ENCODE assay signal across 9 cellular contexts in the genomic region with DNA sequence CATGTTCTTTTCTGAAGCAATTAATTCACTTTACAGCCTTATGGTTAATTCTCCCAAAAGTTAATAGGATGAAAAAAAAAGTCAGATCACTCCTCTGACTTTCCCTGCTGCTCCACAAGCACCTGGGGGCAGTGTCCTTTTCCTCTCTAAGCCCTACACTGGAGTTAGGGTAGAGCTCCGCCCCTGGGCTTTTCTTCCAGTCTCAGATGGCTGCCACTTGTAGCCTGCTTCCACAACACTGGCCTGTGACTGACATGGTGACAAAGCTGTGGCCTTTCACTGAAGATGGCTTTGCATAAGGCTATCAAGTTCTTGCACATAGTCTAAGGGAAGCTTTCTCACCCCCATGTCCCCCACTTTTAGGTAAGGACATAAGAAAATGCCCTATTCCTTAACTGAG. TPM values are rescaled to one million over a fixed set of nuclear protein-coding genes. Genes with fewer than 3 reads are reported as not detected.
DNase-seq lines count a peak whose midpoint lies in the region; ATAC-seq and TF ChIP-seq lines count a peak whose summit lies in the region.
"Had no signal": no experiment of that assay in that cellular context is flagged by ENCODE, and none has a peak within 500 bp of the region (broad histone marks: within the 10 kb centered on the region; RNA-seq: fewer than 3 reads in every experiment).

No MANE protein-coding gene starts in this region.

- no peak for TF ChIP-seq RAD21 in SK-N-SH (IDR thresholded peaks at IDR 0.05; ENCODE audit: low read length)

- H3K27me3 Mint-ChIP-seq in brain, result peaks cover 5% of the 10 kb centered on the region

- H3F3A ChIP-seq in SK-N-SH (replicated peaks; ENCODE audit: insufficient read depth) (peaks cover 4% of the 10 kb centered on the region), MM.1S (ENCODE audit: insufficient read depth, low read length) (peaks cover 9% of the 10 kb centered on the region)

- H3K9me2 ChIP-seq in SK-N-SH (no peaks in the 10 kb centered on the region), MM.1S (replicated peaks; ENCODE audit: insufficient read depth, low read length) (no peaks in the 10 kb centered on the region)

- H3K4me1 Mint-ChIP-seq in brain, result peaks cover 30% of the 10 kb centered on the region

- H3K4me1 ChIP-seq in SK-N-SH (ENCODE audit: control insufficient read depth in 1 of 2, insufficient read depth in 2 of 2, low read depth in 1 of 2, low read length in 1 of 2) (peaks cover 0 to 10% of the 10 kb centered on the region in 2 experiments; a peak in 1 of 4 replicates), MM.1S (ENCODE audit: low read length) (peaks cover 16% of the 10 kb centered on the region), sigmoid colon (peaks cover 0 to 23% (median 16%) of the 10 kb centered on the region in 4 donors)

- POLR2A ChIA-PET in SK-N-SH (lab: Yijun Ruan, JAX), result interaction anchor here (0.6 to 1.0 kb wide), 2 partner anchors 9 to 47 kb away, joined by 3 to 10 read pairs; partner anchors contain the start of gene RBM6

- H3K36me3 ChIP-seq in SK-N-SH (replicated peaks in 1 of 2; ENCODE audit: control insufficient read depth in 1 of 2, insufficient read depth in 2 of 2, low read length in 1 of 2), result no peaks in the 10 kb centered on the region
- H3K36me3 ChIP-seq in MM.1S (replicated peaks; ENCODE audit: insufficient read depth, low read length), result no peaks in the 10 kb centered on the region
- no peaks in the 10 kb centered on the region for H3K36me3 ChIP-seq in sigmoid colon

- no peak for DNase-seq in SK-N-SH
- peak; percentile 39 for DNase-seq in MM.1S
- no peak for DNase-seq in sigmoid colon
- no peak for DNase-seq in amniotic stem cell (lab: John Stamatoyannopoulos, UW)
- DNase-seq: erythroblast had no signal

- H4K20me1 ChIP-seq in SK-N-SH (ENCODE audit: insufficient read depth), result no peaks in the 10 kb centered on the region
- H4K20me1 ChIP-seq in MM.1S (ENCODE audit: insufficient read depth, low read length), result no peaks in the 10 kb centered on the region

- peak overlapping the region; percentile 3 to 83 (median 25) for H3K27ac Mint-ChIP-seq in brain

- H3K4me2 ChIP-seq in SK-N-SH, result no peak overlapping the region
- H3K4me2 ChIP-seq in MM.1S (ENCODE audit: low read depth, low read length), result peak overlapping the region; percentile 79; the same call in 1 of the 2 replicates

- H3K9me3 Mint-ChIP-seq in brain, result no peaks in the 10 kb centered on the region

- peak overlapping the region; percentile 17 to 75 (median 25) for H3K4me3 Mint-ChIP-seq in brain

- H3K79me2 ChIP-seq in SK-N-SH (ENCODE audit: insufficient read depth), result peaks cover 7% of the 10 kb centered on the region; the same call in 1 of the 2 replicates
- H3K79me2 ChIP-seq in MM.1S (ENCODE audit: low read length), result peaks cover 17% of the 10 kb centered on the region

- no peak for TF ChIP-seq POLR2A in sigmoid colon (IDR thresholded peaks at IDR 0.05)

- TF ChIP-seq EP300 in SK-N-SH (IDR thresholded peaks at IDR 0.05; ENCODE audit: borderline replicate concordance in 1 of 2, low read depth in 1 of 2, low read length in 1 of 2), result no peak
- no peak for TF ChIP-seq EP300 in sigmoid colon (IDR thresholded peaks at IDR 0.05)

- H3K36me3 Mint-ChIP-seq in brain, result peaks cover 2% of the 10 kb centered on the region

- TF ChIP-seq CTCF in SK-N-SH (IDR thresholded peaks at IDR 0.05) (no peak), MM.1S (IDR thresholded peaks at IDR 0.05; ENCODE audit: low read length) (peak; percentile 17; the same call in 1 of the 2 replicates), brain (conservative IDR thresholded peaks at IDR 0.05) (no peak), sigmoid colon (IDR thresholded peaks at IDR 0.05) (no peak)

- H3K4me3 ChIP-seq in SK-N-SH (ENCODE audit: low read depth in 2 of 2, low read length in 1 of 2) (no peak overlapping the region), MM.1S (ENCODE audit: low read length) (no peak overlapping the region), sigmoid colon (no peak overlapping the region)

- ATAC-seq in SK-N-SH treated with all-trans-retinoic acid at 6 μM for 48 hours (no peak), HG03432 (IDR thresholded peaks at IDR 0.05; ENCODE audit: unreplicated experiment) (no peak), HG03280 (IDR thresholded peaks at IDR 0.05; ENCODE audit: unreplicated experiment) (no peak)

- no peak overlapping the region for H3K9ac ChIP-seq in SK-N-SH
- no peak overlapping the region for H3K9ac ChIP-seq in MM.1S (ENCODE audit: low read length)

- 80% methylated on average over 1 of the region's 1 CpG for WGBS in SK-N-SH (ENCODE audit: low lambda C conversion rate)
- WGBS in sigmoid colon, 2 donors, result 75 to 84% methylated on average over 1 of the region's 1 CpG

- H2AFZ ChIP-seq in SK-N-SH (ENCODE audit: low read depth) (peak overlapping the region; percentile 43; the same call in 1 of the 2 replicates), MM.1S (ENCODE audit: low read length) (peak overlapping the region; percentile 52)

- no peaks in the 10 kb centered on the region for H3K9me3 ChIP-seq in SK-N-SH
- no peaks in the 10 kb centered on the region for H3K9me3 ChIP-seq in MM.1S (replicated peaks; ENCODE audit: insufficient read depth, low read length)
- H3K9me3 ChIP-seq in sigmoid colon, result no peaks in the 10 kb centered on the region

- H3K27ac ChIP-seq in SK-N-SH (ENCODE audit: low read depth in 2 of 2, low read length in 1 of 2), result no peak overlapping the region
- peak overlapping the region; percentile 19; the same call in 1 of the 2 replicates for H3K27ac ChIP-seq in MM.1S (ENCODE audit: low read length)
- H3K27ac ChIP-seq in sigmoid colon, result peak overlapping the region; percentile 84 to 88 (median 88)

- intact Hi-C loops in sigmoid colon (cut with DNase I), result no loop called here

- H3K27me3 ChIP-seq in SK-N-SH (ENCODE audit: insufficient read depth) (no peaks in the 10 kb centered on the region), MM.1S (replicated peaks; ENCODE audit: insufficient read depth, low read length) (no peaks in the 10 kb centered on the region), sigmoid colon (no peaks in the 10 kb centered on the region)

- CTCF ChIA-PET in SK-N-SH (lab: Yijun Ruan, JAX), result interaction anchor here (0.6 to 3.4 kb wide), 3 partner anchors 10 to 128 kb away, joined by 3 to 13 read pairs (median 3); partner anchors contain the start of gene INKA1

TF ChIP-seq in SK-N-SH, 30 proteins besides CTCF, POLR2A, EP300 and RAD21 (continues in another document):
- no peak for TF ChIP-seq RFX5 (IDR thresholded peaks at IDR 0.05; ENCODE audit: low read length)
- no peak for TF ChIP-seq FOXJ3 (CRISPR knock-in tag; IDR thresholded peaks at IDR 0.05)
- TF ChIP-seq CHD2 (IDR thresholded peaks at IDR 0.05; ENCODE audit: low read length, partially characterized antibody), result no peak
- TF ChIP-seq TCF12 (IDR thresholded peaks at IDR 0.05), result no peak
- no peak for TF ChIP-seq TEAD4 (IDR thresholded peaks at IDR 0.05; ENCODE audit: borderline replicate concordance, insufficient read depth)
- no peak for TF ChIP-seq TAF1 (IDR thresholded peaks at IDR 0.05; ENCODE audit: borderline replicate concordance, low read depth, low read length)
- no peak for TF ChIP-seq EZH2phosphoT487 (IDR thresholded peaks at IDR 0.05; ENCODE audit: borderline replicate concordance, low read depth)

TF ChIP-seq in SK-N-SH treated with all-trans-retinoic acid at 6 μM for 48 hours, 23 proteins besides CTCF, POLR2A, EP300 and RAD21 (continues in another document):
- no peak for TF ChIP-seq SNAI2 (CRISPR knock-in tag; IDR thresholded peaks at IDR 0.05)
- TF ChIP-seq ZNF70 (CRISPR knock-in tag; IDR thresholded peaks at IDR 0.05), result no peak
- TF ChIP-seq GLIS3 (CRISPR knock-in tag; IDR thresholded peaks at IDR 0.05), result no peak
- no peak for TF ChIP-seq ZFP30 (CRISPR knock-in tag; IDR thresholded peaks at IDR 0.05)
- no peak for TF ChIP-seq POU6F1 (CRISPR knock-in tag; IDR thresholded peaks at IDR 0.05; ENCODE audit: borderline replicate concordance, low read depth)
- TF ChIP-seq BACH2 (CRISPR knock-in tag; IDR thresholded peaks at IDR 0.05; ENCODE audit: borderline replicate concordance), result no peak

RNA-seq across cellular contexts. Expression of gene MON1A, which starts 1.3 kb away (rescaled TPM):
- polyA plus RNA-seq in SK-N-SH (2012; rRNA removed) (10.9 and 12.0 TPM in 2 replicates), brain (ENCODE audit: insufficient read depth, low read depth, low replicate concordance) (16.9 TPM), sigmoid colon (10 to 100 TPM in 1 of 3 donors, 1 to 10 TPM in 2; 5.4 to 10.3 (median 7.9) TPM)
- polyA plus RNA-seq in SK-N-SH (2012; cell fraction: cytosol; rRNA removed), result 6.8 and 9.2 TPM in 2 replicates
- polyA plus RNA-seq in SK-N-SH (2012; cell fraction: nucleus; rRNA removed), result 11.9 and 12.6 TPM in 2 replicates
- 10 to 100 TPM; 10.4 to 16.3 (median 12.5) TPM for total RNA-seq in sigmoid colon

RNA-seq across cellular contexts. Expression of gene RBM6, which starts 9.0 kb away (rescaled TPM):
- polyA plus RNA-seq in SK-N-SH (2012; rRNA removed) (67.4 and 85.5 TPM in 2 replicates), brain (ENCODE audit: insufficient read depth, low read depth, low replicate concordance) (13.8 TPM), sigmoid colon (10 to 100 TPM; 13.6 to 78.0 (median 21.6) TPM)
- polyA plus RNA-seq in SK-N-SH (2012; cell fraction: cytosol; rRNA removed), result 52.6 and 56.6 TPM in 2 replicates
- polyA plus RNA-seq in SK-N-SH (2012; cell fraction: nucleus; rRNA removed), result 295 and 305 TPM in 2 replicates
- total RNA-seq in sigmoid colon, result 100 to 1,000 TPM in 1 of 4 donors, 10 to 100 TPM in 3; 61.0 to 215 (median 93.6) TPM

RNA-seq across cellular contexts. Expression of gene MST1R, which starts 27.2 kb away (rescaled TPM):
- 0.23 and 0.36 TPM in 2 replicates for polyA plus RNA-seq in SK-N-SH (2012; rRNA removed)
- 0.06 and 0.09 TPM in 2 replicates for polyA plus RNA-seq in SK-N-SH (2012; cell fraction: cytosol; rRNA removed)
- 2.0 and 2.4 TPM in 2 replicates for polyA plus RNA-seq in SK-N-SH (2012; cell fraction: nucleus; rRNA removed)
- 1.6 TPM for polyA plus RNA-seq in brain (ENCODE audit: insufficient read depth, low read depth, low replicate concordance)
- total RNA-seq in sigmoid colon, result 1 to 10 TPM; 1.2 to 4.2 (median 2.1) TPM
- polyA plus RNA-seq in sigmoid colon, result 100 to 1,000 TPM in 1 of 3 donors, 10 to 100 TPM in 2; 15.7 to 106 (median 24.0) TPM

Comparison
In these comparisons a context has a peak if more than half of its experiments do, and no peak if none do; other contexts are left out.
1. H3K27ac ChIP-seq: peak in MM.1S (single experiment) and sigmoid colon (4 of 4); none in SK-N-SH (0 of 2).